ENCODE assay signal across 22 cellular contexts in the genomic region with DNA sequence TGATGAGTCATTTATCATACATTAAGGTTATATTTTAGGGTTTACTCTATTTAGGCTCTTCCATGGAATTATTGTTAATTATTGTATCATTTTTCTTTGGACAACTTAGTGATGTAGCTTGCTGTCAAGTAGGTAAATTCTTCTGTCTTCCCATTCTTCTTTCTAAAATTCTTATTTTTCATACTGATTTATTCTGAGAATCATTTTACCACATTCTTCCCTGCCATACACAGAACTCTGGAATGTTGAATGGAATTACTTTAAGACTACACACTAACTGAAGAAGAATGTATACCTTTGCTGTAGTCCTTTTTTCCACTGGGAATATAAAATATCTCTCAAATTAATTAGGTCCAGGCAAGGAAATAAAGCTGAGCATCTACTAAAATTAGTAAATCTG. TPM values are rescaled to one million over a fixed set of nuclear protein-coding genes. Genes with fewer than 3 reads are reported as not detected.
A peak's percentile ranks its signal among the peaks of the same experiment; 100 is the strongest.
DNase-seq lines count a peak whose midpoint lies in the region; ATAC-seq, FAIRE-seq and TF ChIP-seq lines count a peak whose summit lies in the region.
"Had no signal": no experiment of that assay in that cellular context is flagged by ENCODE, and none has a peak within 500 bp of the region (broad histone marks: within the 10 kb centered on the region; RNA-seq: fewer than 3 reads in every experiment).

No MANE protein-coding gene starts in this region.

- H3K4me1 ChIP-seq in osteoblast (ENCODE audit: insufficient read depth, low read length) (peaks cover 25% of the 10 kb centered on the region), kidney (ENCODE audit: control insufficient read depth in 1 of 2, insufficient read depth in 1 of 2, low read depth in 1 of 2, low read length in 2 of 2) (no peaks in the 10 kb centered on the region)
- H3K4me1 ChIP-seq in CD8-positive, alpha-beta memory T cell (ENCODE audit: insufficient read depth, low read length), result no peaks in the 10 kb centered on the region
- H3K4me1 ChIP-seq: ascending aorta had no signal

- no peak overlapping the region for H3K27ac Mint-ChIP-seq in CD8-positive, alpha-beta memory T cell
- H3K27ac Mint-ChIP-seq: activated CD4-positive, alpha-beta T cell treated with anti-CD3 and anti-CD28 coated beads, Interleukin-2, amount 10 ng/mL, durations not matched to agents 7 days and 5 days; activated CD8-positive, alpha-beta memory T cell treated with anti-CD3 and anti-CD28 coated beads, Interleukin-2, amount 10 ng/mL, durations not matched to agents 7 days and 5 days; mesothelial cell of epicardium; naive thymus-derived CD8-positive, alpha-beta T cell; type B pancreatic cell had no signal

- no peaks in the 10 kb centered on the region for H3K79me2 ChIP-seq in osteoblast (ENCODE audit: insufficient read depth, low read length)

- H2AFZ ChIP-seq in osteoblast (ENCODE audit: low read length), result no peak overlapping the region
- H2AFZ ChIP-seq: PC-9 had no signal

- peaks cover 0 to 2% (median 0%) of the 10 kb centered on the region in 3 donors for H3K36me3 Mint-ChIP-seq in CD8-positive, alpha-beta memory T cell
- H3K36me3 Mint-ChIP-seq: activated CD8-positive, alpha-beta memory T cell treated with anti-CD3 and anti-CD28 coated beads, Interleukin-2, amount 10 ng/mL, durations not matched to agents 7 days and 5 days; type B pancreatic cell had no signal

- no peaks in the 10 kb centered on the region for H3K4me1 Mint-ChIP-seq in CD8-positive, alpha-beta memory T cell
- H3K4me1 Mint-ChIP-seq: activated CD4-positive, alpha-beta T cell treated with anti-CD3 and anti-CD28 coated beads, Interleukin-2, amount 10 ng/mL, durations not matched to agents 7 days and 5 days; activated CD8-positive, alpha-beta memory T cell treated with anti-CD3 and anti-CD28 coated beads, Interleukin-2, amount 10 ng/mL, durations not matched to agents 7 days and 5 days had no signal

- CTCF ChIA-PET in CD8-positive, alpha-beta memory T cell (lab: Charles Lee), result no interaction called here

- H3K4me3 ChIP-seq in brain microvascular endothelial cell (ENCODE audit: low read depth, low read length) (no peak overlapping the region), osteoblast (ENCODE audit: insufficient read depth, low read length) (no peak overlapping the region), kidney (ENCODE audit: low read length in 2 of 2) (no peak overlapping the region)
- H3K4me3 ChIP-seq in CD8-positive, alpha-beta memory T cell (ENCODE audit: low read length), result no peak overlapping the region
- H3K4me3 ChIP-seq: ascending aorta, PC-9, SK-N-MC had no signal

- intact Hi-C loops in kidney (cut with DNase I), result no loop called here

- DNase-seq in EH (ENCODE audit: low read depth) (peak; percentile 70), RCC 7860 (ENCODE audit: low spot score) (peak; percentile 9), brain microvascular endothelial cell (no peak), osteoblast (ENCODE audit: insufficient read length, low spot score, missing footprints) (no peak), medulla oblongata (ENCODE audit: extremely low spot score) (no peak), kidney (no peak)
- DNase-seq in CD8-positive, alpha-beta memory T cell, result no peak
- DNase-seq: activated CD4-positive, alpha-beta T cell treated with anti-CD3 and anti-CD28 coated beads, Interleukin-2, amount 10 ng/mL, durations not matched to agents 7 days and 5 days; activated CD8-positive, alpha-beta memory T cell treated with anti-CD3 and anti-CD28 coated beads, Interleukin-2, amount 10 ng/mL, durations not matched to agents 7 days and 5 days; activated naive CD4-positive, alpha-beta T cell treated with anti-CD3 and anti-CD28 coated beads, Interleukin-2, amount 50 U/mL, for 16 hours; naive thymus-derived CD8-positive, alpha-beta T cell; NCI-H1105 treated with DMSO at 0.1 percent for 48 hours; NCI-H2029 treated with DMSO at 0.1 percent for 48 hours; NCI-H446; PC-9; retina; WERI-Rb-1 had no signal

- H3K4me3 Mint-ChIP-seq in CD8-positive, alpha-beta memory T cell, result no peak overlapping the region
- H3K4me3 Mint-ChIP-seq: activated CD4-positive, alpha-beta T cell treated with anti-CD3 and anti-CD28 coated beads, Interleukin-2, amount 10 ng/mL, durations not matched to agents 7 days and 5 days; activated CD8-positive, alpha-beta memory T cell treated with anti-CD3 and anti-CD28 coated beads, Interleukin-2, amount 10 ng/mL, durations not matched to agents 7 days and 5 days; mesothelial cell of epicardium; naive thymus-derived CD8-positive, alpha-beta T cell; type B pancreatic cell had no signal

- peaks cover 0 to 8% (median 4%) of the 10 kb centered on the region in 5 donors for H3K9me3 Mint-ChIP-seq in CD8-positive, alpha-beta memory T cell
- H3K9me3 Mint-ChIP-seq: activated CD4-positive, alpha-beta T cell treated with anti-CD3 and anti-CD28 coated beads, Interleukin-2, amount 10 ng/mL, durations not matched to agents 7 days and 5 days had no signal

- in situ Hi-C loops in brain microvascular endothelial cell (cut with HindIII; ENCODE audit: low pct_ligation_motif_present, low sequenced_read_pairs), result no loop called here

- POLR2A ChIA-PET in CD8-positive, alpha-beta memory T cell (lab: Charles Lee), result no interaction called here

- H3K27me3 Mint-ChIP-seq in CD8-positive, alpha-beta memory T cell, result peaks cover 17 to 57% of the 10 kb centered on the region in 2 donors

- TF ChIP-seq CTCF in brain microvascular endothelial cell (IDR thresholded peaks at IDR 0.05; ENCODE audit: low read depth, low read length, missing control alignments), result no peak
- TF ChIP-seq CTCF in osteoblast (IDR thresholded peaks at IDR 0.05; ENCODE audit: extremely low read depth, low read depth, low read length), result no peak
- TF ChIP-seq CTCF in kidney (IDR thresholded peaks at IDR 0.05; ENCODE audit: borderline replicate concordance, extremely low read depth, insufficient read depth), result no peak

- H3K36me3 ChIP-seq in brain microvascular endothelial cell (replicated peaks) (no peaks in the 10 kb centered on the region), osteoblast (ENCODE audit: insufficient read depth, low read length) (no peaks in the 10 kb centered on the region), kidney (ENCODE audit: control insufficient read depth in 1 of 2, insufficient read depth in 2 of 2, low read length in 2 of 2) (no peaks in the 10 kb centered on the region)
- no peaks in the 10 kb centered on the region for H3K36me3 ChIP-seq in CD8-positive, alpha-beta memory T cell (ENCODE audit: insufficient read depth, low read length)
- H3K36me3 ChIP-seq: ascending aorta, WERI-Rb-1 had no signal

- H3K27ac ChIP-seq in brain microvascular endothelial cell, result peak overlapping the region; percentile 95
- peak overlapping the region; percentile 57 for H3K27ac ChIP-seq in osteoblast (ENCODE audit: low read depth, low read length)
- H3K27ac ChIP-seq in CD8-positive, alpha-beta memory T cell (ENCODE audit: low read depth, low read length), result no peak overlapping the region
- no peak overlapping the region for H3K27ac ChIP-seq in kidney (ENCODE audit: low read depth in 2 of 2, low read length in 2 of 2)
- H3K27ac ChIP-seq: ascending aorta, PC-9, SK-N-MC, WERI-Rb-1 had no signal

- no peak overlapping the region for H3K9ac ChIP-seq in kidney (ENCODE audit: low read length in 2 of 2)

- FAIRE-seq in RCC 7860 (lab: Jason Lieb, UNC) (no peak), kidney (lab: Jason Lieb, UNC) (no peak)

- no peak for ATAC-seq in GM21515 (IDR thresholded peaks at IDR 0.05; ENCODE audit: unreplicated experiment)
- ATAC-seq: activated CD8-positive, alpha-beta memory T cell treated with anti-CD3 and anti-CD28 coated beads, Interleukin-2, amount 10 ng/mL, durations not matched to agents 7 days and 5 days; naive thymus-derived CD8-positive, alpha-beta T cell had no signal

- no peaks in the 10 kb centered on the region for H3K27me3 ChIP-seq in brain microvascular endothelial cell (replicated peaks)
- H3K27me3 ChIP-seq in osteoblast (ENCODE audit: insufficient read depth, low read length), result no peaks in the 10 kb centered on the region
- H3K27me3 ChIP-seq in CD8-positive, alpha-beta memory T cell (ENCODE audit: insufficient read depth, low read length, poor library complexity, severe bottlenecking), result peaks cover 10% of the 10 kb centered on the region
- H3K27me3 ChIP-seq: ascending aorta had no signal

- peak overlapping the region; percentile 41 for H3K4me2 ChIP-seq in osteoblast (ENCODE audit: insufficient read depth, low read length)
- H3K4me2 ChIP-seq: PC-9 had no signal

- no peaks in the 10 kb centered on the region for H4K20me1 ChIP-seq in osteoblast (ENCODE audit: insufficient read depth, low read length)

- no peaks in the 10 kb centered on the region for H3K9me3 ChIP-seq in osteoblast (ENCODE audit: low read depth, low read length)
- no peaks in the 10 kb centered on the region for H3K9me3 ChIP-seq in CD8-positive, alpha-beta memory T cell (ENCODE audit: low read length)
- no peaks in the 10 kb centered on the region for H3K9me3 ChIP-seq in kidney (ENCODE audit: control insufficient read depth in 1 of 2, low read length in 2 of 2)
- H3K9me3 ChIP-seq: ascending aorta had no signal

RNA-seq across cellular contexts. Expression of gene SLC7A1, which starts 24.5 kb away (rescaled TPM):
- 24.2 and 25.7 TPM in 2 replicates for total RNA-seq in osteoblast
- 100 to 1,000 TPM; 152 to 161 TPM for total RNA-seq in CD8-positive, alpha-beta memory T cell
- polyA plus RNA-seq in CD8-positive, alpha-beta memory T cell, result 7.2 TPM
- total RNA-seq in kidney, result 64.5 TPM
- 2.8 TPM for polyA plus RNA-seq in kidney (ENCODE audit: insufficient read depth, low read depth, low replicate concordance)

Comparison
In these comparisons a context has a peak if more than half of its experiments do, and no peak if none do; other contexts are left out.
1. DNase-seq: peak in EH (single experiment) and RCC 7860 (single experiment); none in brain microvascular endothelial cell (single experiment), osteoblast (single experiment), CD8-positive, alpha-beta memory T cell (0 of 5), medulla oblongata (single experiment) and kidney (single experiment).
2. H3K27ac ChIP-seq: peak in brain microvascular endothelial cell (single experiment) and osteoblast (single experiment); none in CD8-positive, alpha-beta memory T cell (single experiment) and kidney (0 of 2).